8 cellular contexts compared by ENCODE assay signal in genomic region chr19:48391100-48392005, GRCh38. TPM values are rescaled to one million over a fixed set of nuclear protein-coding genes. Genes with fewer than 3 reads are reported as not detected.
DNase-seq lines count a peak whose midpoint lies in the region; ATAC-seq and TF ChIP-seq lines count a peak whose summit lies in the region.

Gene KDELR1, minus strand, starts transcription at chr19:48391551. Its CDS starts 193 bp downstream, at chr19:48391358.

- TSS peak; percentile 80 for BruUV-seq in HCT116 (replicated peaks; lab: Mats Ljungman, UMichigan)

- ATAC-seq in HCT116 (peak; percentile 80), WTC11 (peak; percentile 73)

- H3K27ac ChIP-seq in HCT116 (ENCODE audit: low read depth, low read length) (peak within 1 kb of the TSS; percentile 80), caudate nucleus (ENCODE audit: low read depth, low read length) (peak within 1 kb of the TSS; percentile 78), smooth muscle cell (ENCODE audit: low read depth) (peak within 1 kb of the TSS; percentile 72)

- TF ChIP-seq CTCF in HCT116 (IDR thresholded peaks at IDR 0.05 in 2 of 3, conservative IDR thresholded peaks at IDR 0.05 in 1 of 3; ENCODE audit: borderline replicate concordance in 1 of 3, insufficient read depth in 1 of 3, low read depth in 2 of 3, low read length in 2 of 3) (peak in 2 of 3 experiments; percentile 81 to 95; a peak in 5 of 6 replicates), WTC11 (IDR thresholded peaks at IDR 0.05) (peak; percentile 79), smooth muscle cell (IDR thresholded peaks at IDR 0.05; ENCODE audit: borderline replicate concordance, insufficient read depth, poor library complexity, severe bottlenecking) (peak; percentile 80)

- H3F3A ChIP-seq in smooth muscle cell (ENCODE audit: low read depth): peaks cover 5% of the 10 kb centered on the region

- H3K4me2 ChIP-seq in HCT116 (ENCODE audit: low read length) (peak within 1 kb of the TSS; percentile 90), smooth muscle cell (peak within 1 kb of the TSS; percentile 86)

- H3K9me2 ChIP-seq in HCT116 (ENCODE audit: insufficient read depth): no peaks in the 10 kb centered on the region

- intact Hi-C loops in HCT116 (cut with micrococcal nuclease): loop anchor here (10.0 kb wide), 2 partner anchors 67 to 103 kb away; partner anchors contain the start of gene EMP3

- H3K79me2 ChIP-seq in HCT116 (ENCODE audit: insufficient read depth, low read length) (peaks cover 46% of the 10 kb centered on the region), smooth muscle cell (ENCODE audit: low read depth) (peaks cover 32% of the 10 kb centered on the region)

- H3K36me3 Mint-ChIP-seq in WTC11: peaks cover 18% of the 10 kb centered on the region

- H3K4me3 Mint-ChIP-seq in WTC11: peak within 1 kb of the TSS; percentile 91

- TF ChIP-seq POLR2A in HCT116 (IDR thresholded peaks at IDR 0.05; ENCODE audit: borderline replicate concordance, extremely low read depth, insufficient read depth, insufficient read length): no peak

- H3K9me3 ChIP-seq in HCT116 (ENCODE audit: control insufficient read depth in 1 of 2, insufficient read depth in 1 of 2, low read depth in 1 of 2, low read length in 2 of 2) (no peaks in the 10 kb centered on the region), smooth muscle cell (replicated peaks; ENCODE audit: low read depth) (no peaks in the 10 kb centered on the region)

- no peak within 1 kb of the TSS for H2AFZ ChIP-seq in HCT116 (ENCODE audit: low read depth, low read length, poor library complexity, severe bottlenecking)
- peak within 1 kb of the TSS; percentile 23 for H2AFZ ChIP-seq in smooth muscle cell (ENCODE audit: low read depth)

- peak within 1 kb of the TSS; percentile 82 to 96 for H3K4me3 ChIP-seq in HCT116 (replicated peaks in 1 of 2; ENCODE audit: low read depth in 1 of 2, low read length in 2 of 2)
- peak within 1 kb of the TSS; percentile 83 for H3K4me3 ChIP-seq in smooth muscle cell

- CTCF ChIA-PET in HCT116 (lab: Charles Lee): interaction anchor here (0.6 to 2.3 kb wide), 24 partner anchors 8 to 747 kb away, joined by 3 to 20 read pairs (median 4); partner anchors contain the start of genes SYNGR4 and TMEM143
- CTCF ChIA-PET in WTC11 (lab: Charles Lee): interaction anchor here (0.5 to 2.7 kb wide), 62 partner anchors 8 to 654 kb away, joined by 3 to 92 read pairs (median 6); partner anchors contain the start of genes GRWD1, IZUMO1, KCNJ14 and LIG1

- peaks cover 42% of the 10 kb centered on the region for H3K27me3 Mint-ChIP-seq in WTC11 (ENCODE audit: low read depth)

- DNase-seq in EH (ENCODE audit: low read depth) (peak; percentile 79), HCT116 (ENCODE audit: low read depth, low spot score) (no peak), NCI-H1694 (lab: John Stamatoyannopoulos, UW) (peak; percentile 60), WTC11 (ENCODE audit: low spot score) (peak; percentile 79), caudate nucleus (lab: John Stamatoyannopoulos, UW) (peak in 59 of 61 donors; percentile 21 to 88 (median 69)), inferior parietal cortex (ENCODE audit: extremely low spot score) (peak; percentile 80), smooth muscle cell (lab: John Stamatoyannopoulos, UW; ENCODE audit: unreplicated experiment) (peak; percentile 57), HPDE6-E6E7 (ENCODE audit: extremely low spot score) (no peak)

- POLR2A ChIA-PET in HCT116 (lab: Charles Lee) (interaction anchor here (0.6 to 1.2 kb wide), 8 partner anchors 9 to 228 kb away, joined by 3 to 6 read pairs (median 4); partner anchors contain the start of genes RPL18, SPHK2, SYNGR4 and TMEM143), WTC11 (lab: Charles Lee) (interaction anchor here (1.0 to 2.3 kb wide), 9 partner anchors 9 to 228 kb away, joined by 3 to 15 read pairs (median 4); partner anchors contain the start of genes GRWD1, SPHK2, SYNGR4 and TMEM143)

- 0 out of 2 replicates have a peak, but pooled peaks cover 2% of the 10 kb centered on the region for H4K20me1 ChIP-seq in HCT116 (ENCODE audit: insufficient read depth)
- H4K20me1 ChIP-seq in smooth muscle cell (ENCODE audit: low read depth): peaks cover 32% of the 10 kb centered on the region

- H3K4me1 ChIP-seq in HCT116 (ENCODE audit: control insufficient read depth in 1 of 2, insufficient read depth in 2 of 2, low read length in 2 of 2): peaks cover 9 to 52% of the 10 kb centered on the region in 2 experiments
- peaks cover 27% of the 10 kb centered on the region for H3K4me1 ChIP-seq in smooth muscle cell (ENCODE audit: low read depth)

- peaks cover 17 to 23% of the 10 kb centered on the region in 2 experiments for H3K36me3 ChIP-seq in HCT116 (ENCODE audit: control insufficient read depth in 1 of 2, insufficient read depth in 2 of 2, low read length in 2 of 2)
- H3K36me3 ChIP-seq in smooth muscle cell (ENCODE audit: low read depth): no peaks in the 10 kb centered on the region

- no peak for TF ChIP-seq RAD21 in HCT116 (IDR thresholded peaks at IDR 0.05; ENCODE audit: low read depth)

- RAD21 ChIA-PET in HCT116 (lab: Charles Lee; ENCODE audit: low non-redundant PET in 1 of 2, low total read pairs in 2 of 2, uncharacterized antibody in 2 of 2, unreplicated experiment in 2 of 2): interaction anchor here in 1 of 2 experiments (0.9 to 1.3 kb wide), 3 partner anchors 27 to 167 kb away, joined by 3 to 4 read pairs (median 4); partner anchors contain the start of genes SYNGR4 and TMEM143

- H3K27me3 ChIP-seq in HCT116 (ENCODE audit: insufficient read depth, low read length): no peaks in the 10 kb centered on the region
- H3K27me3 ChIP-seq in smooth muscle cell (ENCODE audit: low read depth): no peaks in the 10 kb centered on the region

- no peaks in the 10 kb centered on the region for H3K9me3 Mint-ChIP-seq in WTC11

- peaks cover 31% of the 10 kb centered on the region for H3K4me1 Mint-ChIP-seq in WTC11

- H3K9ac ChIP-seq in HCT116 (ENCODE audit: low read length): peak within 1 kb of the TSS; percentile 100
- H3K9ac ChIP-seq in smooth muscle cell (ENCODE audit: low read depth): peak within 1 kb of the TSS; percentile 95

- 14% methylated on average over 19 of the region's 42 CpGs for WGBS in smooth muscle cell (ENCODE audit: low lambda C conversion rate)

- peak within 1 kb of the TSS; percentile 60; the same call in 1 of the 2 replicates for H3K27ac Mint-ChIP-seq in WTC11

TF ChIP-seq in HCT116, 20 proteins besides CTCF, POLR2A, EP300 and RAD21:
- TF ChIP-seq FOSL1 (IDR thresholded peaks at IDR 0.05; ENCODE audit: low read depth): no peak
- peak; percentile 80 for TF ChIP-seq POLR2AphosphoS5 (IDR thresholded peaks at IDR 0.05; ENCODE audit: low read depth, low read length)
- TF ChIP-seq YY1 (IDR thresholded peaks at IDR 0.05; ENCODE audit: extremely low read depth, insufficient replicate concordance, low read depth, low read length): peak; percentile 29

TF ChIP-seq in WTC11, 78 proteins besides CTCF, POLR2A, EP300 and RAD21 (continues in another document):
- TF ChIP-seq, protein P1, sequence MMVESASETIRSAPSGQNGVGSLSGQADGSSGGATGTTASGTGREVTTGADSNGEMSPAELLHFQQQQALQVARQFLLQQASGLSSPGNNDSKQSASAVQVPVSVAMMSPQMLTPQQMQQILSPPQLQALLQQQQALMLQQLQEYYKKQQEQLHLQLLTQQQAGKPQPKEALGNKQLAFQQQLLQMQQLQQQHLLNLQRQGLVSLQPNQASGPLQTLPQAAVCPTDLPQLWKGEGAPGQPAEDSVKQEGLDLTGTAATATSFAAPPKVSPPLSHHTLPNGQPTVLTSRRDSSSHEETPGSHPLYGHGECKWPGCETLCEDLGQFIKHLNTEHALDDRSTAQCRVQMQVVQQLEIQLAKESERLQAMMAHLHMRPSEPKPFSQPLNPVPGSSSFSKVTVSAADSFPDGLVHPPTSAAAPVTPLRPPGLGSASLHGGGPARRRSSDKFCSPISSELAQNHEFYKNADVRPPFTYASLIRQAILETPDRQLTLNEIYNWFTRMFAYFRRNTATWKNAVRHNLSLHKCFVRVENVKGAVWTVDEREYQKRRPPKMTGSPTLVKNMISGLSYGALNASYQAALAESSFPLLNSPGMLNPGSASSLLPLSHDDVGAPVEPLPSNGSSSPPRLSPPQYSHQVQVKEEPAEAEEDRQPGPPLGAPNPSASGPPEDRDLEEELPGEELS (CRISPR knock-in tag; IDR thresholded peaks at IDR 0.05): 0 out of 2 replicates have a peak, but pooled peaks have one; percentile 12
- TF ChIP-seq SOX15 (CRISPR knock-in tag; IDR thresholded peaks at IDR 0.05) (no peak), PREB (CRISPR knock-in tag; IDR thresholded peaks at IDR 0.05; ENCODE audit: borderline replicate concordance) (no peak), SMAD3 (CRISPR knock-in tag; IDR thresholded peaks at IDR 0.05; ENCODE audit: borderline replicate concordance) (0 out of 2 replicates have a peak, but pooled peaks have one; percentile 61)
- TF ChIP-seq, protein P2, sequence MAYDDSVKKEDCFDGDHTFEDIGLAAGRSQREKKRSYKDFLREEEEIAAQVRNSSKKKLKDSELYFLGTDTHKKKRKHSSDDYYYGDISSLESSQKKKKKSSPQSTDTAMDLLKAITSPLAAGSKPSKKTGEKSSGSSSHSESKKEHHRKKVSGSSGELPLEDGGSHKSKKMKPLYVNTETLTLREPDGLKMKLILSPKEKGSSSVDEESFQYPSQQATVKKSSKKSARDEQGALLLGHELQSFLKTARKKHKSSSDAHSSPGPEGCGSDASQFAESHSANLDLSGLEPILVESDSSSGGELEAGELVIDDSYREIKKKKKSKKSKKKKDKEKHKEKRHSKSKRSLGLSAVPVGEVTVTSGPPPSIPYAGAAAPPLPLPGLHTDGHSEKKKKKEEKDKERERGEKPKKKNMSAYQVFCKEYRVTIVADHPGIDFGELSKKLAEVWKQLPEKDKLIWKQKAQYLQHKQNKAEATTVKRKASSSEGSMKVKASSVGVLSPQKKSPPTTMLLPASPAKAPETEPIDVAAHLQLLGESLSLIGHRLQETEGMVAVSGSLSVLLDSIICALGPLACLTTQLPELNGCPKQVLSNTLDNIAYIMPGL (CRISPR knock-in tag; IDR thresholded peaks at IDR 0.05): peak; percentile 49

RNA-seq across cellular contexts. Expression of gene KDELR1, which starts in this region (rescaled TPM):
- 212 TPM for total RNA-seq in HCT116 (2021; ENCODE audit: unreplicated experiment)
- 235 and 236 TPM in 2 replicates for polyA plus RNA-seq in HCT116 (2012)
- 207 to 226 TPM (median 223 TPM) in 3 replicates for total RNA-seq in WTC11 (2021)
- 203 and 239 TPM in 2 replicates for total RNA-seq in smooth muscle cell
- 296 and 315 TPM in 2 replicates for polyA plus RNA-seq in smooth muscle cell

Comparison
In these comparisons a context has a peak if more than half of its experiments do, and no peak if none do; other contexts are left out.
1. DNase-seq: peak in EH (single experiment), NCI-H1694 (single experiment), WTC11 (single experiment), caudate nucleus (59 of 61), inferior parietal cortex (single experiment) and smooth muscle cell (single experiment); none in HCT116 (single experiment) and HPDE6-E6E7 (single experiment).
2. Peak in every context shown above with its lines, with median percentiles within 50 percentile points of each other: H3K27ac ChIP-seq and CTCF ChIP-seq.